ENCODE assay signal across 15 cellular contexts in genomic region chr6:137357948-137358266, GRCh38.
A peak's percentile ranks its signal among the peaks of the same experiment; 100 is the strongest.
DNase-seq lines count a peak whose midpoint lies in the region; ATAC-seq and TF ChIP-seq lines count a peak whose summit lies in the region.
"Had no signal": no experiment of that assay in that cellular context is flagged by ENCODE, and none has a peak within 500 bp of the region (broad histone marks: within the 10 kb centered on the region; RNA-seq: fewer than 3 reads in every experiment).

No MANE protein-coding gene starts in this region.

- H3K27ac Mint-ChIP-seq in GM23338 (no peak overlapping the region), nephron progenitor cell (peak overlapping the region; percentile 36)
- H3K27ac Mint-ChIP-seq: H9, IgD-negative memory B cell had no signal

- no peak overlapping the region for H3K4me3 ChIP-seq in GM23338
- H3K4me3 ChIP-seq in hepatocyte: no peak overlapping the region
- H3K4me3 ChIP-seq: A549, GM23248 had no signal

- H3K27ac ChIP-seq in GM23338 (ENCODE audit: low read depth): no peak overlapping the region
- H3K27ac ChIP-seq in hepatocyte: peak overlapping the region; percentile 40
- H3K27ac ChIP-seq: A549, GM23248 had no signal

- H3K36me3 Mint-ChIP-seq in GM23338 (ENCODE audit: low read depth) (no peaks in the 10 kb centered on the region), nephron progenitor cell (ENCODE audit: low read depth) (no peaks in the 10 kb centered on the region)
- H3K36me3 Mint-ChIP-seq: IgD-negative memory B cell had no signal

- no peak overlapping the region for H3K4me2 ChIP-seq in GM23338
- no peak overlapping the region for H3K4me2 ChIP-seq in hepatocyte
- H3K4me2 ChIP-seq: A549 had no signal

- H3K9me3 Mint-ChIP-seq in GM23338 (no peaks in the 10 kb centered on the region), nephron progenitor cell (no peaks in the 10 kb centered on the region)
- H3K9me3 Mint-ChIP-seq: CD8-positive, alpha-beta memory T cell; H9; IgD-negative memory B cell had no signal

- H3K27me3 Mint-ChIP-seq in GM23338 (ENCODE audit: insufficient read depth, low read depth, poor library complexity) (no peaks in the 10 kb centered on the region), nephron progenitor cell (ENCODE audit: low read depth, poor library complexity) (peaks cover 5% of the 10 kb centered on the region)
- H3K27me3 Mint-ChIP-seq: IgD-negative memory B cell had no signal

- H3K9me2 ChIP-seq in GM23338 (ENCODE audit: insufficient read depth) (no peaks in the 10 kb centered on the region), hepatocyte (replicated peaks; ENCODE audit: insufficient read depth) (no peaks in the 10 kb centered on the region)

- no peaks in the 10 kb centered on the region for H4K20me1 ChIP-seq in GM23338 (replicated peaks; ENCODE audit: insufficient read depth)
- no peaks in the 10 kb centered on the region for H4K20me1 ChIP-seq in hepatocyte (ENCODE audit: insufficient read depth, poor library complexity, severe bottlenecking)

- peaks cover 4% of the 10 kb centered on the region; the same call in 1 of the 3 replicates for H3K4me1 Mint-ChIP-seq in GM23338
- H3K4me1 Mint-ChIP-seq in nephron progenitor cell: peaks cover 86% of the 10 kb centered on the region

- DNase-seq in GM23338 (ENCODE audit: low spot score): no peak
- DNase-seq in hepatocyte (ENCODE audit: low spot score): no peak
- no peak for DNase-seq in nephron progenitor cell
- no peak for DNase-seq in central memory CD4-positive, alpha-beta T cell
- DNase-seq in NCI-H524 treated with DMSO at 0.1 percent for 48 hours (lab: John Stamatoyannopoulos, UW): no peak
- DNase-seq in hypothalamus (lab: John Stamatoyannopoulos, UW): no peak
- DNase-seq: BE2C; CD8-positive, alpha-beta memory T cell; DND-41; GDM1; GM23248 had no signal

- H3K79me2 ChIP-seq in GM23338 (replicated peaks; ENCODE audit: insufficient read depth) (no peaks in the 10 kb centered on the region), hepatocyte (no peaks in the 10 kb centered on the region)

- H3F3A ChIP-seq in GM23338 (replicated peaks; ENCODE audit: low read depth): no peaks in the 10 kb centered on the region

- no peak for TF ChIP-seq CTCF in GM23338 (conservative IDR thresholded peaks at IDR 0.05; ENCODE audit: low read depth in 2 of 2)
- TF ChIP-seq CTCF in hepatocyte (IDR thresholded peaks at IDR 0.05; ENCODE audit: poor library complexity): no peak
- TF ChIP-seq CTCF in nephron progenitor cell (IDR thresholded peaks at IDR 0.05): no peak

- no peaks in the 10 kb centered on the region for H3K9me3 ChIP-seq in hepatocyte (ENCODE audit: low read depth)
- H3K9me3 ChIP-seq: A549, BE2C, Caco-2 had no signal

- ATAC-seq in GM23338: no peak
- ATAC-seq: A549 had no signal

- H3K27me3 ChIP-seq in GM23338 (ENCODE audit: insufficient read depth) (no peaks in the 10 kb centered on the region), hepatocyte (no peaks in the 10 kb centered on the region)
- H3K27me3 ChIP-seq: BE2C had no signal

- H3K4me1 ChIP-seq in GM23338 (ENCODE audit: insufficient read depth) (no peaks in the 10 kb centered on the region), hepatocyte (ENCODE audit: insufficient read depth) (peaks cover 9% of the 10 kb centered on the region)

- no peak overlapping the region for H3K4me3 Mint-ChIP-seq in GM23338
- peak overlapping the region; percentile 29 for H3K4me3 Mint-ChIP-seq in nephron progenitor cell
- H3K4me3 Mint-ChIP-seq: CD8-positive, alpha-beta memory T cell; H9; IgD-negative memory B cell had no signal

- H2AFZ ChIP-seq in GM23338 (peak overlapping the region; percentile 64; the same call in 1 of the 2 replicates), hepatocyte (no peak overlapping the region)
- H2AFZ ChIP-seq: GM23248 had no signal

- H3K36me3 ChIP-seq in GM23338 (ENCODE audit: insufficient read depth): no peaks in the 10 kb centered on the region
- H3K36me3 ChIP-seq in hepatocyte (replicated peaks; ENCODE audit: insufficient read depth, low read depth): no peaks in the 10 kb centered on the region
- H3K36me3 ChIP-seq: BE2C had no signal

TF ChIP-seq in GM23338, 12 proteins besides CTCF, POLR2A, EP300 and RAD21 (continues in another document):
- TF ChIP-seq ETS1 (IDR thresholded peaks at IDR 0.05): no peak
- TF ChIP-seq JUNB (IDR thresholded peaks at IDR 0.05; ENCODE audit: unreplicated experiment): no peak
- no peak for TF ChIP-seq NANOG (IDR thresholded peaks at IDR 0.05; ENCODE audit: borderline replicate concordance)
- TF ChIP-seq STAT1 (IDR thresholded peaks at IDR 0.05; ENCODE audit: unreplicated experiment): no peak
- no peak for TF ChIP-seq EZH2phosphoT487 (IDR thresholded peaks at IDR 0.05; ENCODE audit: unreplicated experiment)
- no peak for TF ChIP-seq ZNF331 (CRISPR knock-in tag; IDR thresholded peaks at IDR 0.05; ENCODE audit: low read depth)
- TF ChIP-seq CREB1 (CRISPR knock-in tag; IDR thresholded peaks at IDR 0.05; ENCODE audit: low read depth): no peak
- no peak for TF ChIP-seq REST (IDR thresholded peaks at IDR 0.05; ENCODE audit: unreplicated experiment)
- TF ChIP-seq POLR2AphosphoS5 (IDR thresholded peaks at IDR 0.05; ENCODE audit: low read depth): no peak
- TF ChIP-seq EZH2 (IDR thresholded peaks at IDR 0.05; ENCODE audit: low read depth, unreplicated experiment): no peak
